In genomic region chr12:113867258-113867657, GRCh38 we compare ENCODE assay signal across 10 cellular contexts.
A peak's percentile ranks its signal among the peaks of the same experiment; 100 is the strongest.
DNase-seq lines count a peak whose midpoint lies in the region; ATAC-seq and TF ChIP-seq lines count a peak whose summit lies in the region.
"Had no signal": no experiment of that assay in that cellular context is flagged by ENCODE, and none has a peak within 500 bp of the region (broad histone marks: within the 10 kb centered on the region; RNA-seq: fewer than 3 reads in every experiment).

No MANE protein-coding gene starts in this region.

- no peak for TF ChIP-seq POLR2A in HCT116 (IDR thresholded peaks at IDR 0.05; ENCODE audit: borderline replicate concordance, extremely low read depth, insufficient read depth, insufficient read length)

- no peak overlapping the region for H3K9ac ChIP-seq in HCT116 (ENCODE audit: low read length)

- no peak overlapping the region for H3K4me3 Mint-ChIP-seq in CD14-positive monocyte
- H3K4me3 Mint-ChIP-seq in naive thymus-derived CD4-positive, alpha-beta T cell, result no peak overlapping the region
- H3K4me3 Mint-ChIP-seq: activated CD8-positive, alpha-beta T cell treated with anti-CD3 and anti-CD28 coated beads for 36 hours had no signal

- CTCF ChIA-PET in HCT116 (lab: Charles Lee), result interaction anchor here (1.2 kb wide), 1 partner anchor 10 kb away, joined by 3 read pairs; no protein-coding TSS in a partner anchor
- CTCF ChIA-PET in naive thymus-derived CD4-positive, alpha-beta T cell (lab: Charles Lee), result no interaction called here

- H3K4me1 Mint-ChIP-seq in CD14-positive monocyte, result peaks cover 18% of the 10 kb centered on the region
- H3K4me1 Mint-ChIP-seq in naive thymus-derived CD4-positive, alpha-beta T cell, result peaks cover 0 to 19% (median 7%) of the 10 kb centered on the region in 7 donors

- H3K27me3 Mint-ChIP-seq in CD14-positive monocyte (ENCODE audit: low read depth in 3 of 3), result no peaks in the 10 kb centered on the region
- H3K27me3 Mint-ChIP-seq in naive thymus-derived CD4-positive, alpha-beta T cell, result no peaks in the 10 kb centered on the region
- H3K27me3 Mint-ChIP-seq: activated CD8-positive, alpha-beta T cell treated with anti-CD3 and anti-CD28 coated beads for 36 hours had no signal

- no peaks in the 10 kb centered on the region for H3K9me3 Mint-ChIP-seq in CD14-positive monocyte
- H3K9me3 Mint-ChIP-seq in naive thymus-derived CD4-positive, alpha-beta T cell, result no peaks in the 10 kb centered on the region
- H3K9me3 Mint-ChIP-seq: activated CD8-positive, alpha-beta T cell treated with anti-CD3 and anti-CD28 coated beads for 36 hours had no signal

- H3K36me3 Mint-ChIP-seq in CD14-positive monocyte, result peaks cover 18 to 19% of the 10 kb centered on the region in 2 donors
- H3K36me3 Mint-ChIP-seq in naive thymus-derived CD4-positive, alpha-beta T cell, result peaks cover 6 to 40% (median 27%) of the 10 kb centered on the region in 5 donors

- H3K27ac ChIP-seq in HCT116 (ENCODE audit: low read depth, low read length), result no peak overlapping the region
- H3K27ac ChIP-seq in naive thymus-derived CD4-positive, alpha-beta T cell (ENCODE audit: low read depth, low read length), result no peak overlapping the region
- H3K27ac ChIP-seq: gastroesophageal sphincter had no signal

- no peaks in the 10 kb centered on the region for H3K79me2 ChIP-seq in HCT116 (ENCODE audit: insufficient read depth, low read length)

- no peak overlapping the region for H2AFZ ChIP-seq in HCT116 (ENCODE audit: low read depth, low read length, poor library complexity, severe bottlenecking)

- no peaks in the 10 kb centered on the region for H4K20me1 ChIP-seq in HCT116 (ENCODE audit: insufficient read depth)

- no peaks in the 10 kb centered on the region for H3K9me3 ChIP-seq in HCT116 (ENCODE audit: control insufficient read depth in 1 of 2, insufficient read depth in 1 of 2, low read depth in 1 of 2, low read length in 2 of 2)
- H3K9me3 ChIP-seq in naive thymus-derived CD4-positive, alpha-beta T cell (ENCODE audit: control insufficient read depth in 2 of 3, low read length in 3 of 3), result no peaks in the 10 kb centered on the region
- H3K9me3 ChIP-seq: gastroesophageal sphincter had no signal

- 0 out of 4 replicates have a peak, but pooled peaks cover 0 to 3% of the 10 kb centered on the region in 2 experiments for H3K4me1 ChIP-seq in HCT116 (ENCODE audit: control insufficient read depth in 1 of 2, insufficient read depth in 2 of 2, low read length in 2 of 2)
- no peaks in the 10 kb centered on the region for H3K4me1 ChIP-seq in naive thymus-derived CD4-positive, alpha-beta T cell (ENCODE audit: control insufficient read depth in 2 of 2, insufficient read depth in 2 of 2, low read length in 2 of 2)

- no peaks in the 10 kb centered on the region for H3K27me3 ChIP-seq in HCT116 (ENCODE audit: insufficient read depth, low read length)
- H3K27me3 ChIP-seq in kidney epithelial cell (ENCODE audit: control insufficient read depth, insufficient read depth, low read length), result no peaks in the 10 kb centered on the region
- no peaks in the 10 kb centered on the region for H3K27me3 ChIP-seq in naive thymus-derived CD4-positive, alpha-beta T cell (ENCODE audit: control insufficient read depth in 2 of 2, insufficient read depth in 2 of 2, low read length in 2 of 2)
- H3K27me3 ChIP-seq: gastroesophageal sphincter had no signal

- H3K4me3 ChIP-seq in HCT116 (replicated peaks in 1 of 2; ENCODE audit: low read depth in 1 of 2, low read length in 2 of 2) (no peak overlapping the region), WI38 (ENCODE audit: low read depth, low read length) (no peak overlapping the region), kidney epithelial cell (ENCODE audit: low read depth, low read length) (no peak overlapping the region)
- H3K4me3 ChIP-seq in naive thymus-derived CD4-positive, alpha-beta T cell (ENCODE audit: low read length), result no peak overlapping the region
- H3K4me3 ChIP-seq: gastroesophageal sphincter had no signal

- POLR2A ChIA-PET in HCT116 (lab: Charles Lee), result no interaction called here
- POLR2A ChIA-PET in naive thymus-derived CD4-positive, alpha-beta T cell (lab: Charles Lee), result no interaction called here

- H3K9me2 ChIP-seq in HCT116 (ENCODE audit: insufficient read depth), result no peaks in the 10 kb centered on the region

- H3K27ac Mint-ChIP-seq in CD14-positive monocyte, result no peak overlapping the region
- H3K27ac Mint-ChIP-seq in naive thymus-derived CD4-positive, alpha-beta T cell, result no peak overlapping the region
- H3K27ac Mint-ChIP-seq: activated CD8-positive, alpha-beta T cell treated with anti-CD3 and anti-CD28 coated beads for 36 hours had no signal

- TF ChIP-seq RAD21 in HCT116 (IDR thresholded peaks at IDR 0.05; ENCODE audit: low read depth), result peak; percentile 17

- no TSS peak for BruUV-seq in HCT116 (replicated peaks; lab: Mats Ljungman, UMichigan)

- no peak overlapping the region for H3K4me2 ChIP-seq in HCT116 (ENCODE audit: low read length)

- intact Hi-C loops in CD14-positive monocyte (cut with micrococcal nuclease) (no loop called here), HCT116 (cut with micrococcal nuclease) (loop anchor here (5.0 kb wide), 1 partner anchor 45 kb away; no protein-coding TSS in a partner anchor)
- intact Hi-C loops in naive thymus-derived CD4-positive, alpha-beta T cell (cut with micrococcal nuclease), result no loop called here

- DNase-seq in CD14-positive monocyte (ENCODE audit: low spot score), result no peak
- no peak for DNase-seq in HCT116 (ENCODE audit: low read depth, low spot score)
- DNase-seq in kidney epithelial cell (ENCODE audit: low read depth), result no peak
- no peak for DNase-seq in NCI-H1694 (lab: John Stamatoyannopoulos, UW)
- no peak for DNase-seq in naive thymus-derived CD4-positive, alpha-beta T cell
- no peak for DNase-seq in NCI-H128 (lab: John Stamatoyannopoulos, UW; ENCODE audit: unreplicated experiment)
- DNase-seq: activated CD8-positive, alpha-beta T cell treated with anti-CD3 and anti-CD28 coated beads for 36 hours had no signal

- TF ChIP-seq CTCF in CD14-positive monocyte (IDR thresholded peaks at IDR 0.05) (peak; percentile 18), HCT116 (IDR thresholded peaks at IDR 0.05 in 2 of 3, conservative IDR thresholded peaks at IDR 0.05 in 1 of 3; ENCODE audit: borderline replicate concordance in 1 of 3, insufficient read depth in 1 of 3, low read depth in 2 of 3, low read length in 2 of 3) (peak; percentile 13 to 62 (median 61); a peak in 4 of 6 replicates), WI38 (IDR thresholded peaks at IDR 0.05; ENCODE audit: low read depth, low read length) (peak; percentile 61), kidney epithelial cell (IDR thresholded peaks at IDR 0.05; ENCODE audit: insufficient read depth, low read length, poor library complexity, severe bottlenecking) (peak; percentile 50)

- H3K36me3 ChIP-seq in HCT116 (ENCODE audit: control insufficient read depth in 1 of 2, insufficient read depth in 2 of 2, low read length in 2 of 2), result no peaks in the 10 kb centered on the region
- no peaks in the 10 kb centered on the region for H3K36me3 ChIP-seq in kidney epithelial cell (ENCODE audit: control insufficient read depth, insufficient read depth, low read length)
- peaks cover 0 to 25% (median 0%) of the 10 kb centered on the region in 3 experiments for H3K36me3 ChIP-seq in naive thymus-derived CD4-positive, alpha-beta T cell (ENCODE audit: control insufficient read depth in 2 of 3, insufficient read depth in 3 of 3, low read length in 3 of 3)

- RAD21 ChIA-PET in HCT116 (lab: Charles Lee; ENCODE audit: low non-redundant PET in 1 of 2, low total read pairs in 2 of 2, uncharacterized antibody in 2 of 2, unreplicated experiment in 2 of 2), result no interaction called here

- ATAC-seq in HCT116 (peak; percentile 89), GM19455 (IDR thresholded peaks at IDR 0.05; ENCODE audit: unreplicated experiment) (no peak)
- no peak for ATAC-seq in naive thymus-derived CD4-positive, alpha-beta T cell
- ATAC-seq: activated CD8-positive, alpha-beta T cell treated with anti-CD3 and anti-CD28 coated beads for 36 hours; gastroesophageal sphincter had no signal

TF ChIP-seq in HCT116, 20 proteins besides CTCF, POLR2A, EP300 and RAD21 (continues in another document):
- TF ChIP-seq JUND (IDR thresholded peaks at IDR 0.05) (no peak), YY1 (IDR thresholded peaks at IDR 0.05; ENCODE audit: extremely low read depth, insufficient replicate concordance, low read depth, low read length) (no peak), EGR1 (IDR thresholded peaks at IDR 0.05; ENCODE audit: low read depth) (no peak), TCF7L2 (IDR thresholded peaks at IDR 0.05; ENCODE audit: borderline replicate concordance, extremely low read depth, insufficient read depth, insufficient read length) (no peak), SRF (IDR thresholded peaks at IDR 0.05; ENCODE audit: low read depth) (no peak), ZNF274 (IDR thresholded peaks at IDR 0.05; ENCODE audit: low read depth, low read length) (no peak)
- TF ChIP-seq, protein P1, sequence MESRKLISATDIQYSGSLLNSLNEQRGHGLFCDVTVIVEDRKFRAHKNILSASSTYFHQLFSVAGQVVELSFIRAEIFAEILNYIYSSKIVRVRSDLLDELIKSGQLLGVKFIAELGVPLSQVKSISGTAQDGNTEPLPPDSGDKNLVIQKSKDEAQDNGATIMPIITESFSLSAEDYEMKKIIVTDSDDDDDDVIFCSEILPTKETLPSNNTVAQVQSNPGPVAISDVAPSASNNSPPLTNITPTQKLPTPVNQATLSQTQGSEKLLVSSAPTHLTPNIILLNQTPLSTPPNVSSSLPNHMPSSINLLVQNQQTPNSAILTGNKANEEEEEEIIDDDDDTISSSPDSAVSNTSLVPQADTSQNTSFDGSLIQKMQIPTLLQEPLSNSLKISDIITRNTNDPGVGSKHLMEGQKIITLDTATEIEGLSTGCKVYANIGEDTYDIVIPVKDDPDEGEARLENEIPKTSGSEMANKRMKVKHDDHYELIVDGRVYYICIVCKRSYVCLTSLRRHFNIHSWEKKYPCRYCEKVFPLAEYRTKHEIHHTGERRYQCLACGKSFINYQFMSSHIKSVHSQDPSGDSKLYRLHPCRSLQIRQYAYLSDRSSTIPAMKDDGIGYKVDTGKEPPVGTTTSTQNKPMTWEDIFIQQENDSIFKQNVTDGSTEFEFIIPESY (IDR thresholded peaks at IDR 0.05; ENCODE audit: extremely low read depth, insufficient replicate concordance, low read length), result no peak
